In genomic region chr16:78770353-78771091, GRCh38 we compare ENCODE assay signal across 8 cellular contexts.
DNase-seq lines count a peak whose midpoint lies in the region; ATAC-seq, FAIRE-seq and TF ChIP-seq lines count a peak whose summit lies in the region.

No MANE protein-coding gene starts in this region.

- DNase-seq in Daoy (ENCODE audit: low read depth): peak; percentile 75
- DNase-seq in H54 (ENCODE audit: insufficient read length, low spot score): peak; percentile 78
- peak; percentile 31 for DNase-seq in NCI-H2171 treated with DMSO at 0.1 percent for 48 hours (lab: John Stamatoyannopoulos, UW)
- DNase-seq in activated CD4-positive, alpha-beta T cell treated with anti-CD3 and anti-CD28 coated beads, Interleukin-2, amount 50 U/mL, for 48 hours: peak; percentile 91 to 92
- peak; percentile 60 for DNase-seq in effector CD8-positive, alpha-beta T cell (lab: John Stamatoyannopoulos, UW)
- DNase-seq in mucosa of gallbladder (ENCODE audit: low spot score): peak; percentile 82
- peak; percentile 42 to 70 for DNase-seq in stimulated activated CD8-positive, alpha-beta memory T cell treated with anti-CD3 and anti-CD28 coated beads, Interleukin-7, amount 100 ng/mL, for 48 hours (ENCODE audit: extremely low read depth in 1 of 2, low read depth in 1 of 2)

- FAIRE-seq in H54 (lab: Jason Lieb, UNC): no peak

- ATAC-seq in GM18520 (IDR thresholded peaks at IDR 0.05; ENCODE audit: unreplicated experiment): no peak

- TF ChIP-seq POLR2A in H54 (IDR thresholded peaks at IDR 0.05; ENCODE audit: low read depth, low read length): no peak

Comparison
In these comparisons a context has a peak if more than half of its experiments do, and no peak if none do; other contexts are left out.
1. DNase-seq: peak in every context shown above with its lines; median percentile 92 in activated CD4-positive, alpha-beta T cell treated with anti-CD3 and anti-CD28 coated beads, Interleukin-2, amount 50 U/mL, for 48 hours; 82 in mucosa of gallbladder; 78 in H54; 75 in Daoy; 60 in effector CD8-positive, alpha-beta T cell; 56 in stimulated activated CD8-positive, alpha-beta memory T cell treated with anti-CD3 and anti-CD28 coated beads, Interleukin-7, amount 100 ng/mL, for 48 hours; 31 in NCI-H2171 treated with DMSO at 0.1 percent for 48 hours.